Comparison of ENCODE assay signal across 19 cellular contexts in genomic region chr5:116388564-116389258, GRCh38.
A peak's percentile ranks its signal among the peaks of the same experiment; 100 is the strongest.
DNase-seq lines count a peak whose midpoint lies in the region; TF ChIP-seq lines count a peak whose summit lies in the region.
"Had no signal": no experiment of that assay in that cellular context is flagged by ENCODE, and none has a peak within 500 bp of the region (broad histone marks: within the 10 kb centered on the region; RNA-seq: fewer than 3 reads in every experiment).

No MANE protein-coding gene starts in this region.

- DNase-seq in astrocyte of the hippocampus (ENCODE audit: low read depth, low spot score): peak; percentile 33
- DNase-seq in right atrium auricular region (ENCODE audit: low spot score): peak; percentile 60
- DNase-seq in lung microvascular endothelial cell (ENCODE audit: low read depth in 2 of 2): peak; percentile 74 to 79
- DNase-seq in middle frontal gyrus (ENCODE audit: extremely low spot score, low spot score): no peak
- DNase-seq in SK-N-DZ (ENCODE audit: low spot score): no peak
- DNase-seq in EL: no peak
- no peak for DNase-seq in posterior vena cava (ENCODE audit: low spot score)
- DNase-seq: activated CD4-positive, alpha-beta T cell treated with anti-CD3 and anti-CD28 coated beads, Interleukin-2, amount 50 U/mL, for 48 hours; activated naive CD8-positive, alpha-beta T cell treated with anti-CD3 and anti-CD28 coated beads for 36 hours; activated T-cell treated with anti-CD3 and anti-CD28 coated beads, Interleukin-2, amount 50 U/mL, for 72 hours; DMS79 treated with DMSO at 0.1 percent for 48 hours; dorsolateral prefrontal cortex; NCI-H1092 treated with DMSO at 0.1 percent for 48 hours; NCI-H774 had no signal

- H3K27me3 ChIP-seq in BLaER1 (no peaks in the 10 kb centered on the region), right atrium auricular region (no peaks in the 10 kb centered on the region)
- H3K27me3 ChIP-seq: breast epithelium, dorsolateral prefrontal cortex, hepatocyte had no signal

- H3K9ac ChIP-seq in BLaER1: 0 out of 2 replicates have a peak overlapping the region, but pooled peaks have one; percentile 10

- intact Hi-C loops in posterior vena cava (cut with DNase I): no loop called here

- H3K4me3 ChIP-seq in BLaER1: no peak overlapping the region
- H3K4me3 ChIP-seq in right atrium auricular region: no peak overlapping the region
- H3K4me3 ChIP-seq: A549, breast epithelium, dorsolateral prefrontal cortex, HAP-1, hepatocyte had no signal

- H3K9me3 ChIP-seq in BLaER1: no peaks in the 10 kb centered on the region
- peaks cover 0 to 3% of the 10 kb centered on the region in 2 donors for H3K9me3 ChIP-seq in right atrium auricular region
- H3K9me3 ChIP-seq: A549, breast epithelium, HAP-1 had no signal

- H3K27ac ChIP-seq in BLaER1: no peak overlapping the region; the same call in none of the 2 replicates
- H3K27ac ChIP-seq in right atrium auricular region: no peak overlapping the region
- H3K27ac ChIP-seq: A549, breast epithelium, dorsolateral prefrontal cortex, hepatocyte had no signal

- H4K20me1 ChIP-seq in BLaER1: no peaks in the 10 kb centered on the region

- H3K4me2 ChIP-seq in BLaER1: peak overlapping the region; percentile 79
- H3K4me2 ChIP-seq: A549, hepatocyte had no signal

- TF ChIP-seq CTCF in right atrium auricular region (IDR thresholded peaks at IDR 0.05): no peak

- H3K4me1 ChIP-seq in BLaER1 (peaks cover 25% of the 10 kb centered on the region), right atrium auricular region (no peaks in the 10 kb centered on the region)
- H3K4me1 ChIP-seq: A549, breast epithelium, HAP-1 had no signal

- no peaks in the 10 kb centered on the region for H3K36me3 ChIP-seq in BLaER1
- H3K36me3 ChIP-seq in right atrium auricular region: no peaks in the 10 kb centered on the region
- H3K36me3 ChIP-seq: breast epithelium, HAP-1 had no signal

Comparison
In these comparisons a context has a peak if more than half of its experiments do, and no peak if none do; other contexts are left out.
1. DNase-seq: peak in astrocyte of the hippocampus (single experiment), right atrium auricular region (single experiment) and lung microvascular endothelial cell (2 of 2); none in middle frontal gyrus (single experiment), SK-N-DZ (single experiment), EL (single experiment) and posterior vena cava (single experiment).